In genomic region chr3:172536993-172537419, GRCh38 we compare ENCODE assay signal across 13 cellular contexts. TPM values are rescaled to one million over a fixed set of nuclear protein-coding genes. Genes with fewer than 3 reads are reported as not detected.
DNase-seq lines count a peak whose midpoint lies in the region; ATAC-seq and TF ChIP-seq lines count a peak whose summit lies in the region.
"Had no signal": no experiment of that assay in that cellular context is flagged by ENCODE, and none has a peak within 500 bp of the region (broad histone marks: within the 10 kb centered on the region; RNA-seq: fewer than 3 reads in every experiment).

No MANE protein-coding gene starts in this region.

- no peak for TF ChIP-seq CTCF in lung (IDR thresholded peaks at IDR 0.05; ENCODE audit: control extremely low read depth, extremely low read depth)
- TF ChIP-seq CTCF in upper lobe of right lung (IDR thresholded peaks at IDR 0.05), result no peak

- H3K4me1 Mint-ChIP-seq in activated naive CD4-positive, alpha-beta T cell treated with anti-CD3 and anti-CD28 coated beads, Interleukin-2, amount 50 U/mL, for 24 hours, result peaks cover 51% of the 10 kb centered on the region
- H3K4me1 Mint-ChIP-seq: neural progenitor cell had no signal

- WGBS in lung, 2 donors, result 37 to 51% methylated on average over 5 of the region's 5 CpGs

- no peak for DNase-seq in activated naive CD4-positive, alpha-beta T cell treated with anti-CD3 and anti-CD28 coated beads, Interleukin-2, amount 50 U/mL, for 16 hours
- peak in 1 of 2 donors; percentile 26 for DNase-seq in activated naive CD4-positive, alpha-beta T cell treated with anti-CD3 and anti-CD28 coated beads, Interleukin-2, amount 50 U/mL, for 72 hours (ENCODE audit: low spot score in 2 of 2)
- no peak for DNase-seq in lung (ENCODE audit: low spot score)
- DNase-seq in upper lobe of right lung, result no peak
- DNase-seq in GM03348 (ENCODE audit: low spot score), result no peak
- DNase-seq in SKM-1 treated with dmso at 0.1 percent for 144 hours (lab: John Stamatoyannopoulos, UW; ENCODE audit: unreplicated experiment), result no peak
- no peak for DNase-seq in DMS 273 (lab: John Stamatoyannopoulos, UW; ENCODE audit: unreplicated experiment)
- DNase-seq: activated CD4-positive, alpha-beta T cell treated with anti-CD3 and anti-CD28 coated beads for 1 hour; amygdala; NCI-H2081 treated with DMSO at 0.1 percent for 48 hours had no signal

- H3K27ac Mint-ChIP-seq in activated naive CD4-positive, alpha-beta T cell treated with anti-CD3 and anti-CD28 coated beads, Interleukin-2, amount 50 U/mL, for 24 hours, result peak overlapping the region; percentile 88
- H3K27ac Mint-ChIP-seq in activated naive CD4-positive, alpha-beta T cell treated with anti-CD3 and anti-CD28 coated beads, Interleukin-2, amount 50 U/mL, for 72 hours, result peak overlapping the region; percentile 89 to 98
- H3K27ac Mint-ChIP-seq: neural progenitor cell had no signal

- no peaks in the 10 kb centered on the region for H3K36me3 ChIP-seq in lung (ENCODE audit: control insufficient read depth in 2 of 2, insufficient read depth in 2 of 2, low read length in 2 of 2)
- H3K36me3 ChIP-seq in upper lobe of right lung, result no peaks in the 10 kb centered on the region
- H3K36me3 ChIP-seq: neural progenitor cell had no signal

- intact Hi-C loops in upper lobe of right lung (cut with DNase I), result no loop called here

- H3K9me3 ChIP-seq in lung (ENCODE audit: control insufficient read depth in 2 of 2, insufficient read depth in 1 of 2, low read length in 1 of 2) (no peaks in the 10 kb centered on the region), upper lobe of right lung (no peaks in the 10 kb centered on the region)

- H3K4me1 ChIP-seq in lung (ENCODE audit: control insufficient read depth in 2 of 2, insufficient read depth in 2 of 2, low read length in 2 of 2) (peaks cover 2 to 10% of the 10 kb centered on the region in 2 donors), upper lobe of right lung (peaks cover 12% of the 10 kb centered on the region)
- H3K4me1 ChIP-seq: neural progenitor cell had no signal

- peaks cover 4% of the 10 kb centered on the region for H3K9me3 Mint-ChIP-seq in activated naive CD4-positive, alpha-beta T cell treated with anti-CD3 and anti-CD28 coated beads, Interleukin-2, amount 50 U/mL, for 24 hours
- peaks cover 0 to 18% of the 10 kb centered on the region in 2 donors for H3K9me3 Mint-ChIP-seq in activated naive CD4-positive, alpha-beta T cell treated with anti-CD3 and anti-CD28 coated beads, Interleukin-2, amount 50 U/mL, for 72 hours
- H3K9me3 Mint-ChIP-seq: IgD-negative memory B cell had no signal

- no peaks in the 10 kb centered on the region for H3K27me3 Mint-ChIP-seq in activated naive CD4-positive, alpha-beta T cell treated with anti-CD3 and anti-CD28 coated beads, Interleukin-2, amount 50 U/mL, for 24 hours
- H3K27me3 Mint-ChIP-seq: IgD-negative memory B cell had no signal

- H3K27ac ChIP-seq in lung (ENCODE audit: low read depth in 1 of 2, low read length in 1 of 2), result peak overlapping the region in 1 of 2 donors; percentile 40
- H3K27ac ChIP-seq in upper lobe of right lung, result peak overlapping the region; percentile 58
- H3K27ac ChIP-seq: neural progenitor cell had no signal

- H3K27me3 ChIP-seq in lung (ENCODE audit: control insufficient read depth, insufficient read depth) (no peaks in the 10 kb centered on the region), upper lobe of right lung (no peaks in the 10 kb centered on the region)
- H3K27me3 ChIP-seq: neural progenitor cell had no signal

- H3K36me3 Mint-ChIP-seq in activated naive CD4-positive, alpha-beta T cell treated with anti-CD3 and anti-CD28 coated beads, Interleukin-2, amount 50 U/mL, for 24 hours, result peaks cover 5% of the 10 kb centered on the region
- H3K36me3 Mint-ChIP-seq in activated naive CD4-positive, alpha-beta T cell treated with anti-CD3 and anti-CD28 coated beads, Interleukin-2, amount 50 U/mL, for 72 hours, result peaks cover 5 to 51% of the 10 kb centered on the region in 2 donors
- H3K36me3 Mint-ChIP-seq: neural progenitor cell had no signal

- peak; percentile 68 to 80 for ATAC-seq in activated naive CD4-positive, alpha-beta T cell treated with anti-CD3 and anti-CD28 coated beads, Interleukin-2, amount 50 U/mL, for 72 hours
- ATAC-seq in lung (ENCODE audit: insufficient read depth, low FRiP score) (peak; percentile 19), upper lobe of right lung (peak; percentile 32)

- H3K4me3 ChIP-seq in lung, result no peak overlapping the region
- H3K4me3 ChIP-seq in upper lobe of right lung, result no peak overlapping the region
- H3K4me3 ChIP-seq: neural progenitor cell had no signal

- peak overlapping the region; percentile 59 for H3K4me3 Mint-ChIP-seq in activated naive CD4-positive, alpha-beta T cell treated with anti-CD3 and anti-CD28 coated beads, Interleukin-2, amount 50 U/mL, for 24 hours
- H3K4me3 Mint-ChIP-seq: neural progenitor cell had no signal

RNA-seq across cellular contexts. Expression of gene TNFSF10, which starts 13.8 kb away (rescaled TPM):
- total RNA-seq in activated naive CD4-positive, alpha-beta T cell treated with anti-CD3 and anti-CD28 coated beads, Interleukin-2, amount 50 U/mL, for 72 hours, result 10 to 100 TPM; 32.7 to 99.9 TPM
- total RNA-seq in lung (100 to 1,000 TPM in 1 of 2 donors, 10 to 100 TPM in 1; 41.5 to 107 TPM), upper lobe of right lung (140 TPM)
- 10 to 100 TPM; 22.9 to 78.6 TPM for polyA plus RNA-seq in lung

Comparison
In these comparisons a context has a peak if more than half of its experiments do, and no peak if none do; other contexts are left out.
1. ATAC-seq: peak in every context shown above with its lines; median percentile 74 in activated naive CD4-positive, alpha-beta T cell treated with anti-CD3 and anti-CD28 coated beads, Interleukin-2, amount 50 U/mL, for 72 hours; 32 in upper lobe of right lung; 19 in lung.